Comparison of ENCODE assay signal across 1 cellular context in genomic region chr2:212939777-212940531, GRCh38.
TF ChIP-seq lines count a peak whose summit lies in the region.

No MANE protein-coding gene starts in this region.

TF ChIP-seq in HCT116, 20 proteins besides CTCF, POLR2A, EP300 and RAD21 (continued from another document):
- no peak for TF ChIP-seq YY1 (IDR thresholded peaks at IDR 0.05; ENCODE audit: extremely low read depth, insufficient replicate concordance, low read depth, low read length)
- TF ChIP-seq JUND (IDR thresholded peaks at IDR 0.05), result no peak
- TF ChIP-seq, protein P1, sequence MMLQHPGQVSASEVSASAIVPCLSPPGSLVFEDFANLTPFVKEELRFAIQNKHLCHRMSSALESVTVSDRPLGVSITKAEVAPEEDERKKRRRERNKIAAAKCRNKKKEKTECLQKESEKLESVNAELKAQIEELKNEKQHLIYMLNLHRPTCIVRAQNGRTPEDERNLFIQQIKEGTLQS (IDR thresholded peaks at IDR 0.05), result no peak
- no peak for TF ChIP-seq CEBPB (IDR thresholded peaks at IDR 0.05; ENCODE audit: low read depth)
- no peak for TF ChIP-seq SRF (IDR thresholded peaks at IDR 0.05; ENCODE audit: low read depth)
- no peak for TF ChIP-seq SP1 (IDR thresholded peaks at IDR 0.05; ENCODE audit: low read depth)
- no peak for TF ChIP-seq EGR1 (IDR thresholded peaks at IDR 0.05; ENCODE audit: low read depth)
TF ChIP-seq in HCT116: peak in this region for 0.
